ENCODE assay signal across 10 cellular contexts in genomic region chr2:12048551-12048950, GRCh38.
DNase-seq lines count a peak whose midpoint lies in the region; TF ChIP-seq lines count a peak whose summit lies in the region.
"Had no signal": no experiment of that assay in that cellular context is flagged by ENCODE, and none has a peak within 500 bp of the region (broad histone marks: within the 10 kb centered on the region; RNA-seq: fewer than 3 reads in every experiment).

No MANE protein-coding gene starts in this region.

- in situ Hi-C loops in GM13977 (cut with MboI; ENCODE audit: low pct_unique_long_range_greater_than_20kb, low sequenced_read_pairs, unreplicated experiment) (loop anchor here (25.0 kb wide), 1 partner anchor 186 kb away; no protein-coding TSS in a partner anchor), SK-MEL-5 (cut with HindIII; ENCODE audit: low pct_unique_long_range_greater_than_20kb, low sequenced_read_pairs) (no loop called here)

- H3K4me3 ChIP-seq in fibroblast of villous mesenchyme (ENCODE audit: low read depth, low read length), result no peak overlapping the region

- no peak overlapping the region for H3K27ac ChIP-seq in C4-2B

- DNase-seq in GM13977 (ENCODE audit: low spot score) (no peak), SK-MEL-5 (ENCODE audit: low read depth, low spot score) (peak; percentile 56), fibroblast of villous mesenchyme (ENCODE audit: low read depth) (no peak), middle frontal gyrus (ENCODE audit: extremely low spot score, low spot score) (no peak), DMS53 treated with DMSO at 0.1 percent for 48 hours (lab: John Stamatoyannopoulos, UW; ENCODE audit: unreplicated experiment) (no peak), RPMI8226 (no peak)
- no peak for DNase-seq in stimulated activated naive CD4-positive, alpha-beta T cell (lab: John Stamatoyannopoulos, UW)
- DNase-seq: DMS153, NCI-H1105 had no signal

- TF ChIP-seq CTCF in C4-2B (conservative IDR thresholded peaks at IDR 0.05) (peak; percentile 16), GM13977 (IDR thresholded peaks at IDR 0.05; ENCODE audit: extremely low read depth, insufficient read depth, missing control alignments) (peak; percentile 47), fibroblast of villous mesenchyme (IDR thresholded peaks at IDR 0.05; ENCODE audit: insufficient read depth, low read depth, low read length) (peak; percentile 25)
